ENCODE assay signal across 8 cellular contexts in the genomic region with DNA sequence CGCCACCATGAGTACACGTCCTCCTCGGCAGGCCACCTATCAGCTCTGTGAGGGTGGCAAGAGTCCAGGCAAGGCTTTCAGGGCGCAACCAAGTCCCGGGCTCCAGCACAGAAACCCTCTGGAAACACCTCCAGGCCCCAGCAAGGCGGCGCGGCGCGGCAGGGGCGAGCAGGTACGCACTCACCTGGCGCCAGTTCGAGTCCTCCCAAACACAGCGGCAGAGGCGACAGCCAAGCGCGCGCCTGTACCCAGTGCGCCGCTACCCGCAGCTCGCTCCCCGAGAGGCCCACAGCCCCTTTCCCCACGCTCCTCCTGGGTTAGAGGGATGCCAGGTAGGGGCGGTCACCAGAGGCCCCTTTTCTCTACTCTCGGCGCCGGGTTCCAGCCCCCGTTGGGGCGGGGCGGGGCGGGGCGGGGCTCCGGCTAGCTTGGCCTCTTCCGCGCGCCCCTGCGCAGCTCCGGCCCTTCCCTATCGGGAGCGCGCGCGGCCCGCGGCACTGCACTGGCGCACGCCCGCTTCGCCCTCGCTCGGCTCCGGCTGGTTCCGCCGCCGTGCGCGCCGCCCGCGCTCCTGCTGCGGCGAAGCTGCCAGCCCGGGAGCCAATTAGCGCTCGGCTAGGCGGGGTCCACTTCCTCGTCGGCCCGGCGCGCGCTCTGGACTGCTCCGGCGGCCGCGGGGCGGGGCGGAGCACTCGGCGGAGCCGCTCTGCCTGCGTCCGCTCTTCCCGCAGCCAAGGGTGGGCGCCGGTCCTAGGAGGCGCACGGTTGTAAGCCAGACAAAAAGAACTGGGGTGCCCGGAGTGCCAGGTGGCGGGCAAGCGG. TPM values are rescaled to one million over a fixed set of nuclear protein-coding genes. Genes with fewer than 3 reads are reported as not detected.
A peak's percentile ranks its signal among the peaks of the same experiment; 100 is the strongest.
DNase-seq lines count a peak whose midpoint lies in the region; ATAC-seq and TF ChIP-seq lines count a peak whose summit lies in the region.

A gene (minus strand): TSS at position 332 of the 822 bp plus-strand sequence. CDS start 5,040 bp downstream, outside the sequence.
A gene with protein sequence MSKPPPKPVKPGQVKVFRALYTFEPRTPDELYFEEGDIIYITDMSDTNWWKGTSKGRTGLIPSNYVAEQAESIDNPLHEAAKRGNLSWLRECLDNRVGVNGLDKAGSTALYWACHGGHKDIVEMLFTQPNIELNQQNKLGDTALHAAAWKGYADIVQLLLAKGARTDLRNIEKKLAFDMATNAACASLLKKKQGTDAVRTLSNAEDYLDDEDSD (plus strand): TSS at position 691 of the 822 bp plus-strand sequence. CDS start 179 bp downstream, outside the sequence.

- DNase-seq in DMS153 (lab: John Stamatoyannopoulos, UW) = peak; percentile 94
- DNase-seq in OCI-M2 (lab: John Stamatoyannopoulos, UW; ENCODE audit: unreplicated experiment) = peak; percentile 33
- peak; percentile 80 for DNase-seq in activated T-cell treated with anti-CD3 and anti-CD28 coated beads for 4 hours
- peak; percentile 98 for DNase-seq in epithelial cell of esophagus (ENCODE audit: low read depth)
- peak; percentile 94 to 98 (median 97) for DNase-seq in mucosa of descending colon
- DNase-seq in stimulated activated CD8-positive, alpha-beta memory T cell treated with anti-CD3 and anti-CD28 coated beads, Interleukin-4, amount 100 ng/mL, for 1 hour (ENCODE audit: low read depth in 2 of 2, low spot score in 1 of 2) = peak; percentile 76 to 85

- intact Hi-C loops in mucosa of descending colon (cut with DNase I, micrococcal nuclease) = loop anchor here in 1 of 2 donors (10.0 kb wide), 1 partner anchor 63 kb away; a partner anchor contains a TSS

- H3K4me3 ChIP-seq in epithelial cell of esophagus (ENCODE audit: low read length) (peak within 1 kb of the TSS; percentile 85), mucosa of descending colon (peak within 1 kb of the TSS; percentile 85)

- TF ChIP-seq RAD21 in Ishikawa (IDR thresholded peaks at IDR 0.05; ENCODE audit: low read depth) = no peak

- peaks cover 35% of the 10 kb centered on the region for H3K4me1 ChIP-seq in mucosa of descending colon (ENCODE audit: low read depth)

- H3K36me3 ChIP-seq in mucosa of descending colon (ENCODE audit: low read depth) = no peaks in the 10 kb centered on the region

- 0 out of 2 replicates have a peak, but pooled peaks have one; percentile 16 for TF ChIP-seq EP300 in Ishikawa (IDR thresholded peaks at IDR 0.05; ENCODE audit: borderline replicate concordance)

- no peaks in the 10 kb centered on the region for H3K9me3 ChIP-seq in mucosa of descending colon

- ATAC-seq in GM21619 (IDR thresholded peaks at IDR 0.05; ENCODE audit: unreplicated experiment) = peak; percentile 75
- ATAC-seq in mucosa of descending colon = peak; percentile 91

- TF ChIP-seq CTCF in epithelial cell of esophagus (IDR thresholded peaks at IDR 0.05; ENCODE audit: insufficient read depth, low read depth, low read length, missing control alignments) (no peak), mucosa of descending colon (IDR thresholded peaks at IDR 0.05) (peak; percentile 27)

TF ChIP-seq in Ishikawa, 13 proteins besides CTCF, POLR2A, EP300 and RAD21:
- TF ChIP-seq EGR1 (IDR thresholded peaks at IDR 0.05) = no peak
- TF ChIP-seq, protein P1, sequence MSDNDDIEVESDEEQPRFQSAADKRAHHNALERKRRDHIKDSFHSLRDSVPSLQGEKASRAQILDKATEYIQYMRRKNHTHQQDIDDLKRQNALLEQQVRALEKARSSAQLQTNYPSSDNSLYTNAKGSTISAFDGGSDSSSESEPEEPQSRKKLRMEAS (IDR thresholded peaks at IDR 0.05) = peak; percentile 41
- no peak for TF ChIP-seq CEBPB (IDR thresholded peaks at IDR 0.05)
- no peak for TF ChIP-seq CREB1 (IDR thresholded peaks at IDR 0.05; ENCODE audit: low read depth)
- TF ChIP-seq TEAD4 (IDR thresholded peaks at IDR 0.05) = 0 out of 2 replicates have a peak, but pooled peaks have one; percentile 15
- no peak for TF ChIP-seq ZBTB7A (IDR thresholded peaks at IDR 0.05; ENCODE audit: low read depth)
- 0 out of 2 replicates have a peak, but pooled peaks have one; percentile 37 for TF ChIP-seq YY1 (IDR thresholded peaks at IDR 0.05; ENCODE audit: low read depth)
- TF ChIP-seq NFIC (IDR thresholded peaks at IDR 0.05) = 0 out of 2 replicates have a peak, but pooled peaks have one; percentile 39
- TF ChIP-seq, protein P2, sequence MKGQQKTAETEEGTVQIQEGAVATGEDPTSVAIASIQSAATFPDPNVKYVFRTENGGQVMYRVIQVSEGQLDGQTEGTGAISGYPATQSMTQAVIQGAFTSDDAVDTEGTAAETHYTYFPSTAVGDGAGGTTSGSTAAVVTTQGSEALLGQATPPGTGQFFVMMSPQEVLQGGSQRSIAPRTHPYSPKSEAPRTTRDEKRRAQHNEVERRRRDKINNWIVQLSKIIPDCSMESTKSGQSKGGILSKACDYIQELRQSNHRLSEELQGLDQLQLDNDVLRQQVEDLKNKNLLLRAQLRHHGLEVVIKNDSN (IDR thresholded peaks at IDR 0.05) = no peak
- TF ChIP-seq FOXM1 (IDR thresholded peaks at IDR 0.05; ENCODE audit: borderline replicate concordance, low read depth) = no peak
- TF ChIP-seq TAF1 (IDR thresholded peaks at IDR 0.05; ENCODE audit: low read depth) = peak; percentile 57; the same call in 1 of the 2 replicates

RNA-seq across cellular contexts. Expression of the first gene that starts in this region (rescaled TPM):
- 10 to 100 TPM; 14.0 to 27.2 (median 19.0) TPM for total RNA-seq in mucosa of descending colon

RNA-seq across cellular contexts. Expression of the second gene that starts in this region (rescaled TPM):
- 10 to 100 TPM; 40.6 to 71.2 (median 63.9) TPM for total RNA-seq in mucosa of descending colon

Comparison
In these comparisons a context has a peak if more than half of its experiments do, and no peak if none do; other contexts are left out.
1. Peak in every context shown above with its lines: DNase-seq, ATAC-seq and H3K4me3 ChIP-seq.
2. DNase-seq: peak in every context shown above with its lines; median percentile 98 in epithelial cell of esophagus; 97 in mucosa of descending colon; 94 in DMS153; 80 in stimulated activated CD8-positive, alpha-beta memory T cell treated with anti-CD3 and anti-CD28 coated beads, Interleukin-4, amount 100 ng/mL, for 1 hour; 80 in activated T-cell treated with anti-CD3 and anti-CD28 coated beads for 4 hours; 33 in OCI-M2.